Comparison of ENCODE assay signal across 8 cellular contexts in genomic region chr16:87076950-87077749, GRCh38.
A peak's percentile ranks its signal among the peaks of the same experiment; 100 is the strongest.
DNase-seq lines count a peak whose midpoint lies in the region; ATAC-seq, FAIRE-seq and TF ChIP-seq lines count a peak whose summit lies in the region.

No MANE protein-coding gene starts in this region.

- TF ChIP-seq POLR2A in HepG2 (IDR thresholded peaks at IDR 0.05; ENCODE audit: insufficient read depth in 1 of 2, low read depth in 2 of 2, low read length in 2 of 2) (no peak), tibial nerve (IDR thresholded peaks at IDR 0.05) (no peak)

- TF ChIP-seq CTCF in A673 (conservative IDR thresholded peaks at IDR 0.05; ENCODE audit: low read depth, low read length): peak; percentile 76
- TF ChIP-seq CTCF in GM06990 (IDR thresholded peaks at IDR 0.05; ENCODE audit: insufficient read depth, low read length, poor library complexity, severe bottlenecking): peak; percentile 89
- peak; percentile 85 for TF ChIP-seq CTCF in HepG2 (CRISPR knock-in tag; IDR thresholded peaks at IDR 0.05)
- peak in 4 of 5 experiments; percentile 11 to 39 (median 32) for TF ChIP-seq CTCF in tibial nerve (IDR thresholded peaks at IDR 0.05)

- TF ChIP-seq EP300 in HepG2 (IDR thresholded peaks at IDR 0.05; ENCODE audit: low read depth in 2 of 2, low read length in 2 of 2) (no peak), HepG2 (CRISPR knock-in tag; IDR thresholded peaks at IDR 0.05; ENCODE audit: borderline replicate concordance) (no peak), tibial nerve (IDR thresholded peaks at IDR 0.05) (no peak)

- no peaks in the 10 kb centered on the region for H3K4me1 ChIP-seq in A673 (ENCODE audit: insufficient read depth, low read length, poor library complexity, severe bottlenecking)
- no peaks in the 10 kb centered on the region for H3K4me1 ChIP-seq in HepG2 (ENCODE audit: insufficient read depth, low read length)
- no peaks in the 10 kb centered on the region for H3K4me1 ChIP-seq in tibial nerve

- no peaks in the 10 kb centered on the region for H4K20me1 ChIP-seq in HepG2 (ENCODE audit: insufficient read depth, low read length)

- H3K27ac ChIP-seq in A673 (ENCODE audit: low read depth, low read length, poor library complexity, severe bottlenecking) (no peak overlapping the region), HepG2 (ENCODE audit: extremely low read length, insufficient read depth, low read length) (no peak overlapping the region), tibial nerve (no peak overlapping the region)

- no peaks in the 10 kb centered on the region for H3K79me2 ChIP-seq in HepG2 (ENCODE audit: insufficient read depth, low read length)

- 2% methylated on average over 10 of the region's 13 CpGs for WGBS in HepG2 (ENCODE audit: low lambda C conversion rate)
- 55 to 71% methylated on average over 9 to 13 of the region's 13 CpGs for WGBS in tibial nerve, 2 donors

- H3K4me2 ChIP-seq in HepG2 (ENCODE audit: low read depth, low read length): no peak overlapping the region

- H3K4me3 ChIP-seq in A673 (ENCODE audit: low read depth, low read length, poor library complexity, severe bottlenecking) (no peak overlapping the region), GM06990 (replicated peaks; ENCODE audit: low read depth, low read length) (no peak overlapping the region), HepG2 (replicated peaks in 1 of 3; ENCODE audit: insufficient read depth in 1 of 3, low read depth in 2 of 3, low read length in 3 of 3) (no peak overlapping the region), tibial nerve (no peak overlapping the region)

- H2AFZ ChIP-seq in HepG2 (ENCODE audit: low read length): no peak overlapping the region

- DNase-seq in A673 (ENCODE audit: low spot score) (peak; percentile 48), GM06990 (ENCODE audit: extremely low read depth, insufficient read length) (peak; percentile 28), NOMO-1 (lab: John Stamatoyannopoulos, UW; ENCODE audit: unreplicated experiment in 2 of 2) (peak; percentile 41 to 64), astrocyte of the hippocampus (ENCODE audit: low read depth, low spot score) (peak; percentile 49), HepG2 (ENCODE audit: low spot score) (peak; percentile 63), tibial nerve (ENCODE audit: low spot score in 2 of 2) (no peak), NCI-H1436 (lab: John Stamatoyannopoulos, UW) (no peak)

- H3K36me3 ChIP-seq in A673 (ENCODE audit: insufficient read depth, low read length, poor library complexity, severe bottlenecking): no peaks in the 10 kb centered on the region
- no peaks in the 10 kb centered on the region for H3K36me3 ChIP-seq in GM06990 (ENCODE audit: control insufficient read depth, insufficient read depth, low read length)
- H3K36me3 ChIP-seq in HepG2 (replicated peaks in 1 of 2; ENCODE audit: control insufficient read depth in 1 of 2, insufficient read depth in 2 of 2, low read length in 2 of 2): no peaks in the 10 kb centered on the region
- H3K36me3 ChIP-seq in tibial nerve: no peaks in the 10 kb centered on the region

- no peak overlapping the region for H3K9ac ChIP-seq in HepG2 (ENCODE audit: insufficient read depth, low read depth, low read length)

- BruUV-seq in A673 (replicated peaks; lab: Mats Ljungman, UMichigan): no TSS peak
- no TSS peak for BruUV-seq in HepG2 (replicated peaks; lab: Mats Ljungman, UMichigan)

- peak; percentile 96 for ATAC-seq in HepG2
- ATAC-seq in HG03520 (IDR thresholded peaks at IDR 0.05; ENCODE audit: unreplicated experiment): no peak

- intact Hi-C loops in A673 (cut with micrococcal nuclease; ENCODE audit: unreplicated experiment) (no loop called here), HepG2 (cut with micrococcal nuclease; ENCODE audit: unreplicated experiment) (no loop called here)

- POLR2A ChIA-PET in A673 (lab: Charles Lee; ENCODE audit: low non-redundant PET) (no interaction called here), HepG2 (lab: Yijun Ruan, JAX) (no interaction called here)

- H3K9me3 ChIP-seq in A673 (ENCODE audit: low read depth, low read length, poor library complexity, severe bottlenecking): peaks cover 22% of the 10 kb centered on the region
- H3K9me3 ChIP-seq in HepG2 (ENCODE audit: low read length): peaks cover 29% of the 10 kb centered on the region
- peaks cover 0 to 28% (median 11%) of the 10 kb centered on the region in 4 donors for H3K9me3 ChIP-seq in tibial nerve

- CTCF ChIA-PET in A673 (lab: Charles Lee) (interaction anchor here (0.6 to 1.0 kb wide), 3 partner anchors 11 to 195 kb away, joined by 3 read pairs; no protein-coding TSS in a partner anchor), HepG2 (lab: Yijun Ruan, JAX; ENCODE audit: low intra/inter-chr PET ratio, low total read pairs) (interaction anchor here (1.2 to 2.5 kb wide), 2 partner anchors 502 to 513 kb away, joined by 4 to 15 read pairs; no protein-coding TSS in a partner anchor)

- H3K27me3 ChIP-seq in A673 (replicated peaks; ENCODE audit: insufficient read depth, low read depth, low read length, poor library complexity): peaks cover 7% of the 10 kb centered on the region
- H3K27me3 ChIP-seq in GM06990 (replicated peaks; ENCODE audit: control insufficient read depth, insufficient read depth, low read length): no peaks in the 10 kb centered on the region
- H3K27me3 ChIP-seq in HepG2 (ENCODE audit: control insufficient read depth in 1 of 2, insufficient read depth in 2 of 2, low read length in 2 of 2): peaks cover 0 to 8% of the 10 kb centered on the region in 2 experiments; a peak in 1 of 5 replicates
- H3K27me3 ChIP-seq in tibial nerve: no peaks in the 10 kb centered on the region

- in situ Hi-C loops in HepG2 (cut with HindIII; ENCODE audit: extremely low pct_ligation_motif_present, low pct_unique_long_range_greater_than_20kb): no loop called here

- peak; percentile 61 for FAIRE-seq in HepG2 (lab: Jason Lieb, UNC)

- peak; percentile 44 for TF ChIP-seq RAD21 in HepG2 (CRISPR knock-in tag; IDR thresholded peaks at IDR 0.05)

TF ChIP-seq in HepG2, 621 proteins besides CTCF, POLR2A, EP300 and RAD21 (continues in another document):
- TF ChIP-seq ZBTB25 (CRISPR knock-in tag; IDR thresholded peaks at IDR 0.05) (no peak), NR2F6 (IDR thresholded peaks at IDR 0.05) (peak; percentile 93), NR2F6 (CRISPR knock-in tag; IDR thresholded peaks at IDR 0.05) (peak; percentile 94), PRPF4 (IDR thresholded peaks at IDR 0.05; ENCODE audit: low read depth, low read length, poor library complexity, severe bottlenecking) (no peak), BRCA1 (CRISPR knock-in tag; IDR thresholded peaks at IDR 0.05) (no peak), TOPORS (CRISPR knock-in tag; IDR thresholded peaks at IDR 0.05) (no peak), CENPX (CRISPR knock-in tag; IDR thresholded peaks at IDR 0.05) (no peak), ZFP91 (CRISPR knock-in tag; IDR thresholded peaks at IDR 0.05; ENCODE audit: borderline replicate concordance) (0 out of 2 replicates have a peak, but pooled peaks have one; percentile 26), ZNF878 (CRISPR knock-in tag; IDR thresholded peaks at IDR 0.05) (no peak), ZNF335 (CRISPR knock-in tag; IDR thresholded peaks at IDR 0.05) (no peak), ZNF790 (CRISPR knock-in tag; IDR thresholded peaks at IDR 0.05; ENCODE audit: borderline replicate concordance) (no peak), THRA (CRISPR knock-in tag; IDR thresholded peaks at IDR 0.05; ENCODE audit: borderline replicate concordance) (peak; percentile 83; the same call in 1 of the 2 replicates), ZNF24 (IDR thresholded peaks at IDR 0.05) (no peak), ZNF3 (CRISPR knock-in tag; IDR thresholded peaks at IDR 0.05) (no peak), ZNF263 (CRISPR knock-in tag; IDR thresholded peaks at IDR 0.05) (no peak)

Comparison
In these comparisons a context has a peak if more than half of its experiments do, and no peak if none do; other contexts are left out.
1. DNase-seq: peak in A673 (single experiment), GM06990 (single experiment), NOMO-1 (2 of 2), astrocyte of the hippocampus (single experiment) and HepG2 (single experiment); none in tibial nerve (0 of 2) and NCI-H1436 (single experiment).
2. CTCF ChIP-seq: peak in every context shown above with its lines; median percentile 89 in GM06990; 85 in HepG2; 76 in A673; 32 in tibial nerve.